26 cellular contexts compared by ENCODE assay signal in the genomic region with DNA sequence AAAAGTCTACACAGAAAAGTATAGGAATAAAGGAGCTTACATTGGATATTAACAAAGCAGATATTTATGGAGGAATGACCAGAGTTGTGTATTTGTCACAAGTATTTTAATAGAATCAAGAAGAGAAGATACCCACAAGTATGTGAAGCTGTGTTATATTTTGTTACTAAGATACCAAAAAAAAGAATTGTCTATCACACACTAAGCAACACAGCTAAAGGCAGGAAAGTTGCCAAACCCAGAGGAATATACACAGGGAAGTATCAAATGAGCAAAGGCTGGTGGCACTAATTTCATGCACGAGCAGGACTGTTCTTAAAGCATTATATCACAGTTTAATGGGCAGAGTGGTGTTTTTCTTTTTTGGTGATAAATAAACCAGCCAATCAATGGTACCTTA. TPM values are rescaled to one million over a fixed set of nuclear protein-coding genes. Genes with fewer than 3 reads are reported as not detected.
DNase-seq lines count a peak whose midpoint lies in the region; ATAC-seq and TF ChIP-seq lines count a peak whose summit lies in the region.
"Had no signal": no experiment of that assay in that cellular context is flagged by ENCODE, and none has a peak within 500 bp of the region (broad histone marks: within the 10 kb centered on the region; RNA-seq: fewer than 3 reads in every experiment).

No MANE protein-coding gene starts in this region.

- TF ChIP-seq CTCF in SK-N-SH (IDR thresholded peaks at IDR 0.05), result no peak
- TF ChIP-seq CTCF in CD4-positive, alpha-beta T cell (IDR thresholded peaks at IDR 0.05), result no peak

- DNase-seq in SK-N-SH (no peak), cerebellar cortex (ENCODE audit: low spot score) (peak; percentile 24), mesenchymal stem cell (peak; percentile 26), DMS79 treated with DMSO at 0.1 percent for 48 hours (lab: John Stamatoyannopoulos, UW) (no peak), activated gamma-delta T cell treated with Interleukin-2 at 50 U/mL for 16 hours (no peak)
- DNase-seq in CD4-positive, alpha-beta T cell, result no peak
- DNase-seq: CD4-positive, CD25-positive, alpha-beta regulatory T cell; GDM1; HFFc6; KBM-7; MG63; NCI-H1105 treated with DMSO at 0.1 percent for 48 hours; NCI-H146; NCI-H1930; NCI-H2107; NCI-H446; NCI-H524 treated with DMSO at 0.1 percent for 48 hours; NCI-H774; PC-9; SJCRH30 had no signal

- no peaks in the 10 kb centered on the region for H3K79me2 ChIP-seq in SK-N-SH (ENCODE audit: insufficient read depth)

- CTCF ChIA-PET in SK-N-SH (lab: Yijun Ruan, JAX), result interaction anchor here (0.6 kb wide), 2 partner anchors 15 to 1156 kb away, joined by 3 read pairs; no protein-coding TSS in a partner anchor
- CTCF ChIA-PET in CD4-positive, alpha-beta T cell (lab: Charles Lee), result no interaction called here

- H3K36me3 ChIP-seq in SK-N-SH (replicated peaks in 1 of 2; ENCODE audit: control insufficient read depth in 1 of 2, insufficient read depth in 2 of 2, low read length in 1 of 2), result no peaks in the 10 kb centered on the region
- no peaks in the 10 kb centered on the region for H3K36me3 ChIP-seq in mesenchymal stem cell (ENCODE audit: control insufficient read depth in 1 of 2, insufficient read depth in 2 of 2, low read depth in 1 of 2, low read length in 2 of 2)
- H3K36me3 ChIP-seq: BLaER1, HAP-1, MG63, SJCRH30 had no signal

- no peaks in the 10 kb centered on the region for H3K9me2 ChIP-seq in SK-N-SH

- H3F3A ChIP-seq in SK-N-SH (replicated peaks; ENCODE audit: insufficient read depth), result peaks cover 39% of the 10 kb centered on the region

- peaks cover 0 to 31% of the 10 kb centered on the region in 2 experiments; a peak in 2 of 4 replicates for H3K4me1 ChIP-seq in SK-N-SH (ENCODE audit: control insufficient read depth in 1 of 2, insufficient read depth in 2 of 2, low read depth in 1 of 2, low read length in 1 of 2)
- H3K4me1 ChIP-seq in mesenchymal stem cell (ENCODE audit: control insufficient read depth, insufficient read depth, low read depth, low read length), result peaks cover 4% of the 10 kb centered on the region
- H3K4me1 ChIP-seq: BLaER1 had no signal

- TF ChIP-seq RAD21 in SK-N-SH (IDR thresholded peaks at IDR 0.05; ENCODE audit: low read length), result no peak

- no peak overlapping the region for H3K4me3 Mint-ChIP-seq in CD4-positive, alpha-beta T cell
- H3K4me3 Mint-ChIP-seq: CD4-positive, CD25-positive, alpha-beta regulatory T cell; GM23338; HFFc6 had no signal

- H2BK12ac ChIP-seq in mesenchymal stem cell (ENCODE audit: low read length in 2 of 2), result no peak overlapping the region

- intact Hi-C loops in CD4-positive, alpha-beta T cell (cut with DNase I, micrococcal nuclease), result no loop called here

- no peak for TF ChIP-seq EP300 in SK-N-SH (IDR thresholded peaks at IDR 0.05; ENCODE audit: borderline replicate concordance in 1 of 2, low read depth in 1 of 2, low read length in 1 of 2)

- no peaks in the 10 kb centered on the region for H3K9me3 Mint-ChIP-seq in CD4-positive, alpha-beta T cell
- H3K9me3 Mint-ChIP-seq: HFFc6 had no signal

- no peak overlapping the region for H3K23ac ChIP-seq in mesenchymal stem cell (ENCODE audit: low read length in 2 of 2)

- H4K91ac ChIP-seq in mesenchymal stem cell (ENCODE audit: low read length), result no peak overlapping the region

- H3K4me2 ChIP-seq in SK-N-SH (no peak overlapping the region), mesenchymal stem cell (ENCODE audit: low read length, poor library complexity, severe bottlenecking) (no peak overlapping the region)
- H3K4me2 ChIP-seq: BLaER1, GM23338, PC-9 had no signal

- H3K27me3 ChIP-seq in SK-N-SH (ENCODE audit: insufficient read depth) (no peaks in the 10 kb centered on the region), mesenchymal stem cell (ENCODE audit: control insufficient read depth in 1 of 2, insufficient read depth in 1 of 2, low read length in 2 of 2) (no peaks in the 10 kb centered on the region)
- H3K27me3 ChIP-seq in CD4-positive, alpha-beta T cell (ENCODE audit: control insufficient read depth, insufficient read depth, low read length), result no peaks in the 10 kb centered on the region
- H3K27me3 ChIP-seq: BLaER1, MG63, SJCRH30 had no signal

- H3K4me1 Mint-ChIP-seq in CD4-positive, alpha-beta T cell (ENCODE audit: low read depth), result no peaks in the 10 kb centered on the region
- H3K4me1 Mint-ChIP-seq: CD4-positive, CD25-positive, alpha-beta regulatory T cell had no signal

- H4K8ac ChIP-seq in mesenchymal stem cell (ENCODE audit: low read length), result no peak overlapping the region

- no peak overlapping the region for H3K14ac ChIP-seq in mesenchymal stem cell (ENCODE audit: low read length in 2 of 2)

- no peak overlapping the region for H2BK120ac ChIP-seq in mesenchymal stem cell (ENCODE audit: low read depth, low read length)

- H4K20me1 ChIP-seq in SK-N-SH (ENCODE audit: insufficient read depth), result no peaks in the 10 kb centered on the region
- H4K20me1 ChIP-seq: BLaER1 had no signal

- H3K27ac ChIP-seq in SK-N-SH (ENCODE audit: low read depth in 2 of 2, low read length in 1 of 2) (peak overlapping the region in 1 of 2 experiments; percentile 27; a peak in 1 of 4 replicates), mesenchymal stem cell (ENCODE audit: low read length, poor library complexity, severe bottlenecking) (no peak overlapping the region)
- no peak overlapping the region for H3K27ac ChIP-seq in CD4-positive, alpha-beta T cell (ENCODE audit: low read depth, low read length)
- H3K27ac ChIP-seq: BLaER1, PC-9, SJCRH30 had no signal

- H2AFZ ChIP-seq in SK-N-SH (ENCODE audit: low read depth) (no peak overlapping the region), mesenchymal stem cell (ENCODE audit: low read depth, low read length) (no peak overlapping the region)
- H2AFZ ChIP-seq: PC-9 had no signal

- WGBS in SK-N-SH (ENCODE audit: low lambda C conversion rate), result 85% methylated on average over 1 of the region's 1 CpG
- 78% methylated on average over 1 of the region's 1 CpG for WGBS in mesenchymal stem cell

- no peaks in the 10 kb centered on the region for H3K9me3 ChIP-seq in SK-N-SH
- H3K9me3 ChIP-seq in mesenchymal stem cell (ENCODE audit: control insufficient read depth, low read length), result no peaks in the 10 kb centered on the region
- H3K9me3 ChIP-seq in CD4-positive, alpha-beta T cell (ENCODE audit: control insufficient read depth, low read length), result no peaks in the 10 kb centered on the region
- H3K9me3 ChIP-seq: HAP-1 had no signal

- H3K27ac Mint-ChIP-seq in CD4-positive, alpha-beta T cell, result no peak overlapping the region
- H3K27ac Mint-ChIP-seq: CD4-positive, CD25-positive, alpha-beta regulatory T cell; GM23338 had no signal

- H2BK5ac ChIP-seq in mesenchymal stem cell (ENCODE audit: low read depth, low read length, poor library complexity, severe bottlenecking), result no peak overlapping the region

- H3K18ac ChIP-seq in mesenchymal stem cell (ENCODE audit: low read depth in 1 of 2, low read length in 2 of 2), result no peak overlapping the region

- H2AK5ac ChIP-seq in mesenchymal stem cell (ENCODE audit: low read length, severe bottlenecking), result no peak overlapping the region

- H2BK15ac ChIP-seq in mesenchymal stem cell (ENCODE audit: low read depth, poor library complexity, severe bottlenecking), result no peak overlapping the region

- H3K9ac ChIP-seq in SK-N-SH (no peak overlapping the region), mesenchymal stem cell (ENCODE audit: low read length) (no peak overlapping the region)
- H3K9ac ChIP-seq: BLaER1 had no signal

- H3K79me1 ChIP-seq in mesenchymal stem cell (replicated peaks; ENCODE audit: low read length, poor library complexity, severe bottlenecking), result no peaks in the 10 kb centered on the region

- POLR2A ChIA-PET in SK-N-SH (lab: Yijun Ruan, JAX), result no interaction called here
- POLR2A ChIA-PET in CD4-positive, alpha-beta T cell (lab: Charles Lee), result no interaction called here

- H3K4me3 ChIP-seq in SK-N-SH (ENCODE audit: low read depth in 2 of 2, low read length in 1 of 2) (no peak overlapping the region), mesenchymal stem cell (ENCODE audit: insufficient read depth in 1 of 2, low read depth in 1 of 2, low read length in 2 of 2) (no peak overlapping the region)
- H3K4me3 ChIP-seq: BLaER1, GM12878, GM23338, HAP-1, MG63, PC-9, SJCRH30 had no signal

- H3K27me3 Mint-ChIP-seq in CD4-positive, alpha-beta T cell, result peaks cover 7% of the 10 kb centered on the region

- ATAC-seq in SK-N-SH treated with all-trans-retinoic acid at 6 μM for 48 hours, result peak; percentile 26; the same call in 2 of the 3 replicates
- ATAC-seq in CD4-positive, alpha-beta T cell (ENCODE audit: poor library complexity), result no peak
- ATAC-seq: GM12878, GM23338, Right ventricle myocardium inferior had no signal

- no peaks in the 10 kb centered on the region for H3K36me3 Mint-ChIP-seq in CD4-positive, alpha-beta T cell (ENCODE audit: low read depth)
- H3K36me3 Mint-ChIP-seq: CD4-positive, CD25-positive, alpha-beta regulatory T cell had no signal

- no peak overlapping the region for H3K4ac ChIP-seq in mesenchymal stem cell (ENCODE audit: low read depth in 1 of 2, low read length in 2 of 2)

TF ChIP-seq in SK-N-SH treated with all-trans-retinoic acid at 6 μM for 48 hours, 23 proteins besides CTCF, POLR2A, EP300 and RAD21 (continues in another document):
- TF ChIP-seq GLIS3 (CRISPR knock-in tag; IDR thresholded peaks at IDR 0.05) (no peak), SNAI2 (CRISPR knock-in tag; IDR thresholded peaks at IDR 0.05) (no peak), ZFP30 (CRISPR knock-in tag; IDR thresholded peaks at IDR 0.05) (no peak), ZC3H10 (CRISPR knock-in tag; IDR thresholded peaks at IDR 0.05) (no peak), ZNF8 (CRISPR knock-in tag; IDR thresholded peaks at IDR 0.05) (no peak), ZFP3 (CRISPR knock-in tag; IDR thresholded peaks at IDR 0.05) (no peak), TCF4 (CRISPR knock-in tag; IDR thresholded peaks at IDR 0.05; ENCODE audit: borderline replicate concordance) (no peak), OSR1 (CRISPR knock-in tag; IDR thresholded peaks at IDR 0.05) (no peak), ZNF565 (CRISPR knock-in tag; conservative IDR thresholded peaks at IDR 0.05; ENCODE audit: low read depth) (no peak)

TF ChIP-seq in SK-N-SH, 30 proteins besides CTCF, POLR2A, EP300 and RAD21 (continues in another document):
- no peak for TF ChIP-seq EZH2phosphoT487 (IDR thresholded peaks at IDR 0.05; ENCODE audit: borderline replicate concordance, low read depth)
- TF ChIP-seq NFIC (IDR thresholded peaks at IDR 0.05; ENCODE audit: borderline replicate concordance), result no peak

RNA-seq across cellular contexts. Expression of a gene that starts 30.9 kb away (rescaled TPM):
- polyA plus RNA-seq in SK-N-SH (2012; rRNA removed), result 53.2 and 59.5 TPM in 2 replicates
- 59.7 and 67.7 TPM in 2 replicates for polyA plus RNA-seq in SK-N-SH (2012; cell fraction: cytosol; rRNA removed)
- 61.9 and 72.1 TPM in 2 replicates for polyA plus RNA-seq in SK-N-SH (2012; cell fraction: nucleus; rRNA removed)
- 100 TPM for polyA plus RNA-seq in mesenchymal stem cell (2013, experiment 1 of 2)
- 99.7 TPM for polyA plus RNA-seq in mesenchymal stem cell (2013, experiment 2 of 2)
- under 1 TPM; 0.20 to 0.60 TPM for total RNA-seq in CD4-positive, alpha-beta T cell
- polyA plus RNA-seq: CD4-positive, CD25-positive, alpha-beta regulatory T cell had no signal

Comparison
In these comparisons a context has a peak if more than half of its experiments do, and no peak if none do; other contexts are left out.
1. DNase-seq: peak in cerebellar cortex (single experiment) and mesenchymal stem cell (single experiment); none in SK-N-SH (single experiment), DMS79 treated with DMSO at 0.1 percent for 48 hours (single experiment), activated gamma-delta T cell treated with Interleukin-2 at 50 U/mL for 16 hours (single experiment) and CD4-positive, alpha-beta T cell (0 of 10).